Comparison of ENCODE assay signal across 8 cellular contexts in genomic region chr17:68019675-68020450, GRCh38. TPM values are rescaled to one million over a fixed set of nuclear protein-coding genes. Genes with fewer than 3 reads are reported as not detected.
A peak's percentile ranks its signal among the peaks of the same experiment; 100 is the strongest.
DNase-seq lines count a peak whose midpoint lies in the region; ATAC-seq, FAIRE-seq and TF ChIP-seq lines count a peak whose summit lies in the region.

No MANE protein-coding gene starts in this region.

- H3K9me3 ChIP-seq in pancreas (no peaks in the 10 kb centered on the region), tibial artery (no peaks in the 10 kb centered on the region)

- H3K27ac ChIP-seq in pancreas (peak overlapping the region; percentile 74 to 83 (median 75)), tibial artery (peak overlapping the region; percentile 84 to 89)

- TF ChIP-seq CTCF in GM12874 (IDR thresholded peaks at IDR 0.05; ENCODE audit: insufficient read depth, low read depth, low read length), result peak; percentile 58
- peak; percentile 27 to 69 (median 53) for TF ChIP-seq CTCF in pancreas (IDR thresholded peaks at IDR 0.05)
- TF ChIP-seq CTCF in tibial artery (IDR thresholded peaks at IDR 0.05), result peak; percentile 54 to 71

- 1 to 2% methylated on average over 50 to 54 of the region's 54 CpGs for WGBS in pancreas, 2 donors

- DNase-seq in NCI-H1105 treated with DMSO at 0.1 percent for 48 hours (lab: John Stamatoyannopoulos, UW), result peak; percentile 84
- DNase-seq in SKM-1 treated with dmso at 0.1 percent for 144 hours (lab: John Stamatoyannopoulos, UW; ENCODE audit: unreplicated experiment), result peak; percentile 89
- DNase-seq in activated naive CD8-positive, alpha-beta T cell treated with anti-CD3 and anti-CD28 coated beads, Interleukin-2, amount 50 U/mL, for 16 hours (ENCODE audit: low read depth, low spot score), result peak; percentile 95
- DNase-seq in Right ventricle myocardium superior, result peak; percentile 97
- peak; percentile 94 to 100 (median 98) for DNase-seq in pancreas
- DNase-seq in tibial artery, result peak; percentile 95 to 98

- intact Hi-C loops in Right ventricle myocardium superior (cut with DNase I) (no loop called here), pancreas (cut with DNase I) (no loop called here), tibial artery (cut with DNase I; ENCODE audit: low total_unique reads) (loop anchor here (2.0 kb wide), 1 partner anchor 25 kb away; no protein-coding TSS in a partner anchor)

- ATAC-seq in HG02759 (IDR thresholded peaks at IDR 0.05; ENCODE audit: unreplicated experiment), result peak; percentile 95
- ATAC-seq in Right ventricle myocardium superior (ENCODE audit: poor library complexity), result peak; percentile 98
- ATAC-seq in pancreas, result peak; percentile 95 to 98 (median 96)

- no peaks in the 10 kb centered on the region for H3K36me3 ChIP-seq in pancreas
- no peaks in the 10 kb centered on the region for H3K36me3 ChIP-seq in tibial artery

- no peak for FAIRE-seq in pancreas (lab: Jason Lieb, UNC)

- H3K27me3 ChIP-seq in pancreas (no peaks in the 10 kb centered on the region), tibial artery (no peaks in the 10 kb centered on the region)

- H3K4me1 ChIP-seq in pancreas (peaks cover 0 to 4% (median 0%) of the 10 kb centered on the region in 3 donors), tibial artery (peaks cover 0 to 6% (median 3%) of the 10 kb centered on the region in 4 donors)

- peak overlapping the region; percentile 14 to 49 (median 44) for H3K4me3 ChIP-seq in pancreas
- H3K4me3 ChIP-seq in tibial artery, result peak overlapping the region; percentile 64

RNA-seq across cellular contexts. Expression of gene KPNA2, which starts 15.7 kb away (rescaled TPM):
- total RNA-seq in Right ventricle myocardium superior (19.7 TPM), pancreas (10 to 100 TPM in 2 of 6 donors, 1 to 10 TPM in 4; 3.3 to 10.5 (median 5.7) TPM)
- 1 to 10 TPM; 4.4 to 7.4 TPM for polyA plus RNA-seq in pancreas

RNA-seq across cellular contexts. Expression of gene C17orf58, which starts 23.6 kb away (rescaled TPM):
- 7.9 TPM for total RNA-seq in Right ventricle myocardium superior
- total RNA-seq in pancreas, result 1 to 10 TPM; 3.0 to 8.7 (median 5.5) TPM
- 1 to 10 TPM; 4.8 to 7.5 TPM for polyA plus RNA-seq in pancreas

Comparison
In these comparisons a context has a peak if more than half of its experiments do, and no peak if none do; other contexts are left out.
1. Peak in every context shown above with its lines: DNase-seq, ATAC-seq, H3K4me3 ChIP-seq and H3K27ac ChIP-seq.